Comparison of ENCODE assay signal across 10 cellular contexts in genomic region chr3:195204360-195205166, GRCh38.
DNase-seq lines count a peak whose midpoint lies in the region; TF ChIP-seq lines count a peak whose summit lies in the region.
"Had no signal": no experiment of that assay in that cellular context is flagged by ENCODE, and none has a peak within 500 bp of the region (broad histone marks: within the 10 kb centered on the region; RNA-seq: fewer than 3 reads in every experiment).

No MANE protein-coding gene starts in this region.

- no peaks in the 10 kb centered on the region for H3K9me3 ChIP-seq in SK-N-SH

- peaks cover 47% of the 10 kb centered on the region for H3K79me2 ChIP-seq in SK-N-SH (ENCODE audit: insufficient read depth)

- peak overlapping the region; percentile 67 to 84 for H3K27ac ChIP-seq in SK-N-SH (ENCODE audit: low read depth in 2 of 2, low read length in 1 of 2)

- H3K36me3 Mint-ChIP-seq in immature natural killer cell (peaks cover 0 to 4% (median 0%) of the 10 kb centered on the region in 3 donors), type B pancreatic cell (peaks cover 5% of the 10 kb centered on the region)
- no peaks in the 10 kb centered on the region for H3K36me3 Mint-ChIP-seq in activated T-helper 1 cell treated with anti-CD3 and anti-CD28 coated beads, Interleukin-12 subunit alpha, Interleukin-12 subunit beta, Interleukin-2, Interleukin-4 antibody, amounts not matched to agents 30 ng/mL and 10 ng/mL and 1 ng/mL, durations not matched to agents 14 hours and 24 hours and 36 hours (ENCODE audit: low read depth)
- H3K36me3 Mint-ChIP-seq: CD4-positive, alpha-beta memory T cell had no signal

- H3K4me1 ChIP-seq in SK-N-SH (ENCODE audit: control insufficient read depth in 1 of 2, insufficient read depth in 2 of 2, low read depth in 1 of 2, low read length in 1 of 2) = peaks cover 24 to 42% of the 10 kb centered on the region in 2 experiments

- no peaks in the 10 kb centered on the region for H4K20me1 ChIP-seq in SK-N-SH (ENCODE audit: insufficient read depth)

- POLR2A ChIA-PET in SK-N-SH (lab: Yijun Ruan, JAX) = no interaction called here

- H3K4me1 Mint-ChIP-seq in immature natural killer cell (peaks cover 30 to 36% of the 10 kb centered on the region in 2 donors), type B pancreatic cell (ENCODE audit: unreplicated experiment) (peaks cover 33% of the 10 kb centered on the region)
- peaks cover 4% of the 10 kb centered on the region for H3K4me1 Mint-ChIP-seq in activated T-helper 1 cell treated with anti-CD3 and anti-CD28 coated beads, Interleukin-12 subunit alpha, Interleukin-12 subunit beta, Interleukin-2, Interleukin-4 antibody, amounts not matched to agents 30 ng/mL and 10 ng/mL and 1 ng/mL, durations not matched to agents 14 hours and 24 hours and 36 hours (ENCODE audit: low read depth)

- 62% methylated on average over 13 of the region's 13 CpGs for WGBS in SK-N-SH (ENCODE audit: low lambda C conversion rate)

- intact Hi-C loops in activated T-helper 1 cell treated with anti-CD3 and anti-CD28 coated beads, Interleukin-12 subunit alpha, Interleukin-12 subunit beta, Interleukin-2, Interleukin-4 antibody, amounts not matched to agents 30 ng/mL and 10 ng/mL and 1 ng/mL, durations not matched to agents 14 hours and 24 hours and 36 hours (cut with micrococcal nuclease) = no loop called here

- H2AFZ ChIP-seq in SK-N-SH (ENCODE audit: low read depth) = no peak overlapping the region

- H3K4me3 Mint-ChIP-seq in immature natural killer cell (peak overlapping the region; percentile 76 to 90 (median 84)), type B pancreatic cell (peak overlapping the region; percentile 77)
- H3K4me3 Mint-ChIP-seq in activated T-helper 1 cell treated with anti-CD3 and anti-CD28 coated beads, Interleukin-12 subunit alpha, Interleukin-12 subunit beta, Interleukin-2, Interleukin-4 antibody, amounts not matched to agents 30 ng/mL and 10 ng/mL and 1 ng/mL, durations not matched to agents 14 hours and 24 hours and 36 hours = no peak overlapping the region

- H3K27ac Mint-ChIP-seq in immature natural killer cell = peak overlapping the region; percentile 81 to 95 (median 94)
- H3K27ac Mint-ChIP-seq in type B pancreatic cell = peak overlapping the region; percentile 64
- H3K27ac Mint-ChIP-seq in activated T-helper 1 cell treated with anti-CD3 and anti-CD28 coated beads, Interleukin-12 subunit alpha, Interleukin-12 subunit beta, Interleukin-2, Interleukin-4 antibody, amounts not matched to agents 30 ng/mL and 10 ng/mL and 1 ng/mL, durations not matched to agents 14 hours and 24 hours and 36 hours = no peak overlapping the region

- no peak for TF ChIP-seq CTCF in SK-N-SH (IDR thresholded peaks at IDR 0.05)
- no peak for TF ChIP-seq CTCF in type B pancreatic cell (conservative IDR thresholded peaks at IDR 0.05)

- H3K27me3 Mint-ChIP-seq in immature natural killer cell (ENCODE audit: low read depth in 3 of 3) (peaks cover 6 to 10% (median 10%) of the 10 kb centered on the region in 3 donors), type B pancreatic cell (no peaks in the 10 kb centered on the region)
- peaks cover 3% of the 10 kb centered on the region for H3K27me3 Mint-ChIP-seq in activated T-helper 1 cell treated with anti-CD3 and anti-CD28 coated beads, Interleukin-12 subunit alpha, Interleukin-12 subunit beta, Interleukin-2, Interleukin-4 antibody, amounts not matched to agents 30 ng/mL and 10 ng/mL and 1 ng/mL, durations not matched to agents 14 hours and 24 hours and 36 hours (ENCODE audit: insufficient read depth)
- H3K27me3 Mint-ChIP-seq: CD4-positive, alpha-beta memory T cell had no signal

- no peaks in the 10 kb centered on the region for H3K36me3 ChIP-seq in SK-N-SH (replicated peaks in 1 of 2; ENCODE audit: control insufficient read depth in 1 of 2, insufficient read depth in 2 of 2, low read length in 1 of 2)

- TF ChIP-seq EP300 in SK-N-SH (IDR thresholded peaks at IDR 0.05; ENCODE audit: borderline replicate concordance in 1 of 2, low read depth in 1 of 2, low read length in 1 of 2) = no peak

- DNase-seq in NCI-H748 (lab: John Stamatoyannopoulos, UW; ENCODE audit: unreplicated experiment) (peak; percentile 21), NCI-H748 treated with DMSO at 0.1 percent for 48 hours (lab: John Stamatoyannopoulos, UW) (no peak), SK-N-SH (peak; percentile 41), immature natural killer cell (peak; percentile 58 to 61 (median 61)), type B pancreatic cell (ENCODE audit: extremely low spot score, unreplicated experiment) (peak; percentile 64), COLO668 (lab: John Stamatoyannopoulos, UW; ENCODE audit: unreplicated experiment) (no peak), globus pallidus (ENCODE audit: low spot score) (no peak)
- DNase-seq in activated T-helper 1 cell treated with anti-CD3 and anti-CD28 coated beads, Interleukin-12 subunit alpha, Interleukin-12 subunit beta, Interleukin-2, Interleukin-4 antibody, amounts not matched to agents 30 ng/mL and 10 ng/mL and 1 ng/mL, durations not matched to agents 14 hours and 24 hours and 36 hours (ENCODE audit: low spot score) = no peak
- DNase-seq: CD4-positive, alpha-beta memory T cell; NCI-H187 had no signal

- CTCF ChIA-PET in SK-N-SH (lab: Yijun Ruan, JAX) = interaction anchor here (1.0 to 2.4 kb wide), 5 partner anchors 8 to 522 kb away, joined by 3 to 9 read pairs (median 4); no protein-coding TSS in a partner anchor

- no peak overlapping the region; a peak in 1 of 4 replicates for H3K4me3 ChIP-seq in SK-N-SH (ENCODE audit: low read depth in 2 of 2, low read length in 1 of 2)

- H3K9me2 ChIP-seq in SK-N-SH = no peaks in the 10 kb centered on the region

- H3K9me3 Mint-ChIP-seq in immature natural killer cell (no peaks in the 10 kb centered on the region), type B pancreatic cell (no peaks in the 10 kb centered on the region)
- H3K9me3 Mint-ChIP-seq in activated T-helper 1 cell treated with anti-CD3 and anti-CD28 coated beads, Interleukin-12 subunit alpha, Interleukin-12 subunit beta, Interleukin-2, Interleukin-4 antibody, amounts not matched to agents 30 ng/mL and 10 ng/mL and 1 ng/mL, durations not matched to agents 14 hours and 24 hours and 36 hours = no peaks in the 10 kb centered on the region

- no peak overlapping the region for H3K9ac ChIP-seq in SK-N-SH

- no peaks in the 10 kb centered on the region for H3K27me3 ChIP-seq in SK-N-SH (ENCODE audit: insufficient read depth)

- no peak; the same call in 1 of the 2 replicates for TF ChIP-seq RAD21 in SK-N-SH (IDR thresholded peaks at IDR 0.05; ENCODE audit: low read length)

- peaks cover 17% of the 10 kb centered on the region for H3F3A ChIP-seq in SK-N-SH (replicated peaks; ENCODE audit: insufficient read depth)

- H3K4me2 ChIP-seq in SK-N-SH = peak overlapping the region; percentile 59; the same call in 1 of the 2 replicates

TF ChIP-seq in SK-N-SH, 30 proteins besides CTCF, POLR2A, EP300 and RAD21:
- TF ChIP-seq RFX5 (IDR thresholded peaks at IDR 0.05; ENCODE audit: low read length) (no peak), RCOR1 (IDR thresholded peaks at IDR 0.05; ENCODE audit: low read length) (no peak), RXRA (IDR thresholded peaks at IDR 0.05; ENCODE audit: borderline replicate concordance, low read depth) (no peak), MEF2A (IDR thresholded peaks at IDR 0.05; ENCODE audit: borderline replicate concordance, low read depth) (no peak), NFIC (IDR thresholded peaks at IDR 0.05; ENCODE audit: borderline replicate concordance) (peak; percentile 81)
- TF ChIP-seq, protein P1, sequence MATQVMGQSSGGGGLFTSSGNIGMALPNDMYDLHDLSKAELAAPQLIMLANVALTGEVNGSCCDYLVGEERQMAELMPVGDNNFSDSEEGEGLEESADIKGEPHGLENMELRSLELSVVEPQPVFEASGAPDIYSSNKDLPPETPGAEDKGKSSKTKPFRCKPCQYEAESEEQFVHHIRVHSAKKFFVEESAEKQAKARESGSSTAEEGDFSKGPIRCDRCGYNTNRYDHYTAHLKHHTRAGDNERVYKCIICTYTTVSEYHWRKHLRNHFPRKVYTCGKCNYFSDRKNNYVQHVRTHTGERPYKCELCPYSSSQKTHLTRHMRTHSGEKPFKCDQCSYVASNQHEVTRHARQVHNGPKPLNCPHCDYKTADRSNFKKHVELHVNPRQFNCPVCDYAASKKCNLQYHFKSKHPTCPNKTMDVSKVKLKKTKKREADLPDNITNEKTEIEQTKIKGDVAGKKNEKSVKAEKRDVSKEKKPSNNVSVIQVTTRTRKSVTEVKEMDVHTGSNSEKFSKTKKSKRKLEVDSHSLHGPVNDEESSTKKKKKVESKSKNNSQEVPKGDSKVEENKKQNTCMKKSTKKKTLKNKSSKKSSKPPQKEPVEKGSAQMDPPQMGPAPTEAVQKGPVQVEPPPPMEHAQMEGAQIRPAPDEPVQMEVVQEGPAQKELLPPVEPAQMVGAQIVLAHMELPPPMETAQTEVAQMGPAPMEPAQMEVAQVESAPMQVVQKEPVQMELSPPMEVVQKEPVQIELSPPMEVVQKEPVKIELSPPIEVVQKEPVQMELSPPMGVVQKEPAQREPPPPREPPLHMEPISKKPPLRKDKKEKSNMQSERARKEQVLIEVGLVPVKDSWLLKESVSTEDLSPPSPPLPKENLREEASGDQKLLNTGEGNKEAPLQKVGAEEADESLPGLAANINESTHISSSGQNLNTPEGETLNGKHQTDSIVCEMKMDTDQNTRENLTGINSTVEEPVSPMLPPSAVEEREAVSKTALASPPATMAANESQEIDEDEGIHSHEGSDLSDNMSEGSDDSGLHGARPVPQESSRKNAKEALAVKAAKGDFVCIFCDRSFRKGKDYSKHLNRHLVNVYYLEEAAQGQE (IDR thresholded peaks at IDR 0.05; ENCODE audit: low read depth, low read length) = no peak

Comparison
In these comparisons a context has a peak if more than half of its experiments do, and no peak if none do; other contexts are left out.
1. DNase-seq: peak in NCI-H748 (single experiment), SK-N-SH (single experiment), immature natural killer cell (3 of 3) and type B pancreatic cell (single experiment); none in NCI-H748 treated with DMSO at 0.1 percent for 48 hours (single experiment), COLO668 (single experiment), activated T-helper 1 cell treated with anti-CD3 and anti-CD28 coated beads, Interleukin-12 subunit alpha, Interleukin-12 subunit beta, Interleukin-2, Interleukin-4 antibody, amounts not matched to agents 30 ng/mL and 10 ng/mL and 1 ng/mL, durations not matched to agents 14 hours and 24 hours and 36 hours (single experiment) and globus pallidus (single experiment).